In the genomic region with DNA sequence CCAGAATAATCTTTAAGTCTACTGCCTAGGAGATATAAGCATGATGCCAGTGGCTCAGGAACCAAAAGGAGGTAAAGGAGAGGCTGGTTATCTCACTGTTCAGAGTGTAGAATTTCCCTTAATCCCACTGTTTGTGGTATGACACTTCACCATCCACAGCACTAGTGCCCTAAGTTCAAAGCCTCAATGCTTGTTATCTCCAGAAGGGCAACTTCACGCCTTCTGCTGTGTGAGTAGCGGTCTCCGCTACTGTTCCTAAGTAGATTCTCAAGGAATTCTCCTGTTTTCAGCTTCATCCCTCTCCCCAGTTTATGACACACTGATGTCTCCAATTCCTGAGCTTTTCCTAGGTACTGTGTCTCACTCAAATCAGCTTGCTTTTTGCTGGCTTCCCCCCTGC, we compare ENCODE assay signal across 1 cellular context.
TF ChIP-seq lines count a peak whose summit lies in the region.

No MANE protein-coding gene starts in this region.

TF ChIP-seq in K562, 482 proteins besides CTCF, POLR2A, EP300 and RAD21 (continued from another document):
- TF ChIP-seq DMBX1 (CRISPR knock-in tag; IDR thresholded peaks at IDR 0.05; ENCODE audit: borderline replicate concordance) (peak; percentile 75; the same call in 1 of the 2 replicates), ZNF76 (CRISPR knock-in tag; IDR thresholded peaks at IDR 0.05; ENCODE audit: borderline replicate concordance) (no peak), TAF9B (IDR thresholded peaks at IDR 0.05; ENCODE audit: partially characterized antibody) (peak; percentile 23), EHMT2 (IDR thresholded peaks at IDR 0.05) (no peak), RBM39 (optimal IDR thresholded peaks at IDR 0.05; ENCODE audit: low read depth, low read length) (no peak), HEY1 (CRISPR knock-in tag; IDR thresholded peaks at IDR 0.05; ENCODE audit: borderline replicate concordance) (no peak), CXXC5 (CRISPR knock-in tag; IDR thresholded peaks at IDR 0.05) (peak; percentile 20; the same call in 1 of the 2 replicates), ZNF79 (CRISPR knock-in tag; IDR thresholded peaks at IDR 0.05; ENCODE audit: low read depth) (no peak), XRCC4 (IDR thresholded peaks at IDR 0.05; ENCODE audit: extremely low read depth, insufficient read depth, insufficient read length) (no peak), NONO (IDR thresholded peaks at IDR 0.05; ENCODE audit: low read depth in 2 of 2, low read length in 1 of 2) (no peak), BRD9 (IDR thresholded peaks at IDR 0.05; ENCODE audit: low read depth, partially characterized antibody) (no peak), NR3C1 (CRISPR knock-in tag; IDR thresholded peaks at IDR 0.05) (no peak), ZNF695 (CRISPR knock-in tag; IDR thresholded peaks at IDR 0.05) (no peak), ZNF253 (CRISPR knock-in tag; conservative IDR thresholded peaks at IDR 0.05) (no peak), RCOR1 (IDR thresholded peaks at IDR 0.05; ENCODE audit: borderline replicate concordance in 1 of 2, low read depth in 2 of 2, low read length in 2 of 2) (no peak), TCF3 (CRISPR knock-in tag; IDR thresholded peaks at IDR 0.05) (peak; percentile 36; the same call in 1 of the 2 replicates)
- TF ChIP-seq, protein P1, sequence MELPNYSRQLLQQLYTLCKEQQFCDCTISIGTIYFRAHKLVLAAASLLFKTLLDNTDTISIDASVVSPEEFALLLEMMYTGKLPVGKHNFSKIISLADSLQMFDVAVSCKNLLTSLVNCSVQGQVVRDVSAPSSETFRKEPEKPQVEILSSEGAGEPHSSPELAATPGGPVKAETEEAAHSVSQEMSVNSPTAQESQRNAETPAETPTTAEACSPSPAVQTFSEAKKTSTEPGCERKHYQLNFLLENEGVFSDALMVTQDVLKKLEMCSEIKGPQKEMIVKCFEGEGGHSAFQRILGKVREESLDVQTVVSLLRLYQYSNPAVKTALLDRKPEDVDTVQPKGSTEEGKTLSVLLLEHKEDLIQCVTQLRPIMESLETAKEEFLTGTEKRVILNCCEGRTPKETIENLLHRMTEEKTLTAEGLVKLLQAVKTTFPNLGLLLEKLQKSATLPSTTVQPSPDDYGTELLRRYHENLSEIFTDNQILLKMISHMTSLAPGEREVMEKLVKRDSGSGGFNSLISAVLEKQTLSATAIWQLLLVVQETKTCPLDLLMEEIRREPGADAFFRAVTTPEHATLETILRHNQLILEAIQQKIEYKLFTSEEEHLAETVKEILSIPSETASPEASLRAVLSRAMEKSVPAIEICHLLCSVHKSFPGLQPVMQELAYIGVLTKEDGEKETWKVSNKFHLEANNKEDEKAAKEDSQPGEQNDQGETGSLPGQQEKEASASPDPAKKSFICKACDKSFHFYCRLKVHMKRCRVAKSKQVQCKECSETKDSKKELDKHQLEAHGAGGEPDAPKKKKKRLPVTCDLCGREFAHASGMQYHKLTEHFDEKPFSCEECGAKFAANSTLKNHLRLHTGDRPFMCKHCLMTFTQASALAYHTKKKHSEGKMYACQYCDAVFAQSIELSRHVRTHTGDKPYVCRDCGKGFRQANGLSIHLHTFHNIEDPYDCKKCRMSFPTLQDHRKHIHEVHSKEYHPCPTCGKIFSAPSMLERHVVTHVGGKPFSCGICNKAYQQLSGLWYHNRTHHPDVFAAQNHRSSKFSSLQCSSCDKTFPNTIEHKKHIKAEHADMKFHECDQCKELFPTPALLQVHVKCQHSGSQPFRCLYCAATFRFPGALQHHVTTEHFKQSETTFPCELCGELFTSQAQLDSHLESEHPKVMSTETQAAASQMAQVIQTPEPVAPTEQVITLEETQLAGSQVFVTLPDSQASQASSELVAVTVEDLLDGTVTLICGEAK (IDR thresholded peaks at IDR 0.05) = no peak
- TF ChIP-seq, protein P1 (CRISPR knock-in tag; IDR thresholded peaks at IDR 0.05) = no peak
- TF ChIP-seq, protein P2, sequence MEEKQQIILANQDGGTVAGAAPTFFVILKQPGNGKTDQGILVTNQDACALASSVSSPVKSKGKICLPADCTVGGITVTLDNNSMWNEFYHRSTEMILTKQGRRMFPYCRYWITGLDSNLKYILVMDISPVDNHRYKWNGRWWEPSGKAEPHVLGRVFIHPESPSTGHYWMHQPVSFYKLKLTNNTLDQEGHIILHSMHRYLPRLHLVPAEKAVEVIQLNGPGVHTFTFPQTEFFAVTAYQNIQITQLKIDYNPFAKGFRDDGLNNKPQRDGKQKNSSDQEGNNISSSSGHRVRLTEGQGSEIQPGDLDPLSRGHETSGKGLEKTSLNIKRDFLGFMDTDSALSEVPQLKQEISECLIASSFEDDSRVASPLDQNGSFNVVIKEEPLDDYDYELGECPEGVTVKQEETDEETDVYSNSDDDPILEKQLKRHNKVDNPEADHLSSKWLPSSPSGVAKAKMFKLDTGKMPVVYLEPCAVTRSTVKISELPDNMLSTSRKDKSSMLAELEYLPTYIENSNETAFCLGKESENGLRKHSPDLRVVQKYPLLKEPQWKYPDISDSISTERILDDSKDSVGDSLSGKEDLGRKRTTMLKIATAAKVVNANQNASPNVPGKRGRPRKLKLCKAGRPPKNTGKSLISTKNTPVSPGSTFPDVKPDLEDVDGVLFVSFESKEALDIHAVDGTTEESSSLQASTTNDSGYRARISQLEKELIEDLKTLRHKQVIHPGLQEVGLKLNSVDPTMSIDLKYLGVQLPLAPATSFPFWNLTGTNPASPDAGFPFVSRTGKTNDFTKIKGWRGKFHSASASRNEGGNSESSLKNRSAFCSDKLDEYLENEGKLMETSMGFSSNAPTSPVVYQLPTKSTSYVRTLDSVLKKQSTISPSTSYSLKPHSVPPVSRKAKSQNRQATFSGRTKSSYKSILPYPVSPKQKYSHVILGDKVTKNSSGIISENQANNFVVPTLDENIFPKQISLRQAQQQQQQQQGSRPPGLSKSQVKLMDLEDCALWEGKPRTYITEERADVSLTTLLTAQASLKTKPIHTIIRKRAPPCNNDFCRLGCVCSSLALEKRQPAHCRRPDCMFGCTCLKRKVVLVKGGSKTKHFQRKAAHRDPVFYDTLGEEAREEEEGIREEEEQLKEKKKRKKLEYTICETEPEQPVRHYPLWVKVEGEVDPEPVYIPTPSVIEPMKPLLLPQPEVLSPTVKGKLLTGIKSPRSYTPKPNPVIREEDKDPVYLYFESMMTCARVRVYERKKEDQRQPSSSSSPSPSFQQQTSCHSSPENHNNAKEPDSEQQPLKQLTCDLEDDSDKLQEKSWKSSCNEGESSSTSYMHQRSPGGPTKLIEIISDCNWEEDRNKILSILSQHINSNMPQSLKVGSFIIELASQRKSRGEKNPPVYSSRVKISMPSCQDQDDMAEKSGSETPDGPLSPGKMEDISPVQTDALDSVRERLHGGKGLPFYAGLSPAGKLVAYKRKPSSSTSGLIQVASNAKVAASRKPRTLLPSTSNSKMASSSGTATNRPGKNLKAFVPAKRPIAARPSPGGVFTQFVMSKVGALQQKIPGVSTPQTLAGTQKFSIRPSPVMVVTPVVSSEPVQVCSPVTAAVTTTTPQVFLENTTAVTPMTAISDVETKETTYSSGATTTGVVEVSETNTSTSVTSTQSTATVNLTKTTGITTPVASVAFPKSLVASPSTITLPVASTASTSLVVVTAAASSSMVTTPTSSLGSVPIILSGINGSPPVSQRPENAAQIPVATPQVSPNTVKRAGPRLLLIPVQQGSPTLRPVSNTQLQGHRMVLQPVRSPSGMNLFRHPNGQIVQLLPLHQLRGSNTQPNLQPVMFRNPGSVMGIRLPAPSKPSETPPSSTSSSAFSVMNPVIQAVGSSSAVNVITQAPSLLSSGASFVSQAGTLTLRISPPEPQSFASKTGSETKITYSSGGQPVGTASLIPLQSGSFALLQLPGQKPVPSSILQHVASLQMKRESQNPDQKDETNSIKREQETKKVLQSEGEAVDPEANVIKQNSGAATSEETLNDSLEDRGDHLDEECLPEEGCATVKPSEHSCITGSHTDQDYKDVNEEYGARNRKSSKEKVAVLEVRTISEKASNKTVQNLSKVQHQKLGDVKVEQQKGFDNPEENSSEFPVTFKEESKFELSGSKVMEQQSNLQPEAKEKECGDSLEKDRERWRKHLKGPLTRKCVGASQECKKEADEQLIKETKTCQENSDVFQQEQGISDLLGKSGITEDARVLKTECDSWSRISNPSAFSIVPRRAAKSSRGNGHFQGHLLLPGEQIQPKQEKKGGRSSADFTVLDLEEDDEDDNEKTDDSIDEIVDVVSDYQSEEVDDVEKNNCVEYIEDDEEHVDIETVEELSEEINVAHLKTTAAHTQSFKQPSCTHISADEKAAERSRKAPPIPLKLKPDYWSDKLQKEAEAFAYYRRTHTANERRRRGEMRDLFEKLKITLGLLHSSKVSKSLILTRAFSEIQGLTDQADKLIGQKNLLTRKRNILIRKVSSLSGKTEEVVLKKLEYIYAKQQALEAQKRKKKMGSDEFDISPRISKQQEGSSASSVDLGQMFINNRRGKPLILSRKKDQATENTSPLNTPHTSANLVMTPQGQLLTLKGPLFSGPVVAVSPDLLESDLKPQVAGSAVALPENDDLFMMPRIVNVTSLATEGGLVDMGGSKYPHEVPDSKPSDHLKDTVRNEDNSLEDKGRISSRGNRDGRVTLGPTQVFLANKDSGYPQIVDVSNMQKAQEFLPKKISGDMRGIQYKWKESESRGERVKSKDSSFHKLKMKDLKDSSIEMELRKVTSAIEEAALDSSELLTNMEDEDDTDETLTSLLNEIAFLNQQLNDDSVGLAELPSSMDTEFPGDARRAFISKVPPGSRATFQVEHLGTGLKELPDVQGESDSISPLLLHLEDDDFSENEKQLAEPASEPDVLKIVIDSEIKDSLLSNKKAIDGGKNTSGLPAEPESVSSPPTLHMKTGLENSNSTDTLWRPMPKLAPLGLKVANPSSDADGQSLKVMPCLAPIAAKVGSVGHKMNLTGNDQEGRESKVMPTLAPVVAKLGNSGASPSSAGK (IDR thresholded peaks at IDR 0.05) = peak; percentile 37; the same call in 1 of the 2 replicates
- TF ChIP-seq, protein P3, sequence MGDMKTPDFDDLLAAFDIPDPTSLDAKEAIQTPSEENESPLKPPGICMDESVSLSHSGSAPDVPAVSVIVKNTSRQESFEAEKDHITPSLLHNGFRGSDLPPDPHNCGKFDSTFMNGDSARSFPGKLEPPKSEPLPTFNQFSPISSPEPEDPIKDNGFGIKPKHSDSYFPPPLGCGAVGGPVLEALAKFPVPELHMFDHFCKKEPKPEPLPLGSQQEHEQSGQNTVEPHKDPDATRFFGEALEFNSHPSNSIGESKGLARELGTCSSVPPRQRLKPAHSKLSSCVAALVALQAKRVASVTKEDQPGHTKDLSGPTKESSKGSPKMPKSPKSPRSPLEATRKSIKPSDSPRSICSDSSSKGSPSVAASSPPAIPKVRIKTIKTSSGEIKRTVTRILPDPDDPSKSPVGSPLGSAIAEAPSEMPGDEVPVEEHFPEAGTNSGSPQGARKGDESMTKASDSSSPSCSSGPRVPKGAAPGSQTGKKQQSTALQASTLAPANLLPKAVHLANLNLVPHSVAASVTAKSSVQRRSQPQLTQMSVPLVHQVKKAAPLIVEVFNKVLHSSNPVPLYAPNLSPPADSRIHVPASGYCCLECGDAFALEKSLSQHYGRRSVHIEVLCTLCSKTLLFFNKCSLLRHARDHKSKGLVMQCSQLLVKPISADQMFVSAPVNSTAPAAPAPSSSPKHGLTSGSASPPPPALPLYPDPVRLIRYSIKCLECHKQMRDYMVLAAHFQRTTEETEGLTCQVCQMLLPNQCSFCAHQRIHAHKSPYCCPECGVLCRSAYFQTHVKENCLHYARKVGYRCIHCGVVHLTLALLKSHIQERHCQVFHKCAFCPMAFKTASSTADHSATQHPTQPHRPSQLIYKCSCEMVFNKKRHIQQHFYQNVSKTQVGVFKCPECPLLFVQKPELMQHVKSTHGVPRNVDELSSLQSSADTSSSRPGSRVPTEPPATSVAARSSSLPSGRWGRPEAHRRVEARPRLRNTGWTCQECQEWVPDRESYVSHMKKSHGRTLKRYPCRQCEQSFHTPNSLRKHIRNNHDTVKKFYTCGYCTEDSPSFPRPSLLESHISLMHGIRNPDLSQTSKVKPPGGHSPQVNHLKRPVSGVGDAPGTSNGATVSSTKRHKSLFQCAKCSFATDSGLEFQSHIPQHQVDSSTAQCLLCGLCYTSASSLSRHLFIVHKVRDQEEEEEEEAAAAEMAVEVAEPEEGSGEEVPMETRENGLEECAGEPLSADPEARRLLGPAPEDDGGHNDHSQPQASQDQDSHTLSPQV (IDR thresholded peaks at IDR 0.05) = peak; percentile 55; the same call in 1 of the 2 replicates
